8 cellular contexts compared by ENCODE assay signal in genomic region chr1:42456754-42457089, GRCh38. TPM values are rescaled to one million over a fixed set of nuclear protein-coding genes. Genes with fewer than 3 reads are reported as not detected.
A peak's percentile ranks its signal among the peaks of the same experiment; 100 is the strongest.
DNase-seq lines count a peak whose midpoint lies in the region; ATAC-seq and TF ChIP-seq lines count a peak whose summit lies in the region.

No MANE protein-coding gene starts in this region.

- H4K20me1 ChIP-seq in DND-41 (ENCODE audit: insufficient read depth, low read length): no peaks in the 10 kb centered on the region

- 0 to 3% (median 1%) methylated on average over 5 to 23 of the region's 23 CpGs for WGBS in adrenal gland, 4 donors

- intact Hi-C loops in adrenal gland (cut with DNase I) (no loop called here), sciatic nerve (cut with DNase I) (no loop called here)

- H3K9ac ChIP-seq in DND-41 (ENCODE audit: low read depth, low read length): peak overlapping the region; percentile 92

- H3K27ac ChIP-seq in DND-41 (ENCODE audit: low read length) (peak overlapping the region; percentile 93), SJSA1 (peak overlapping the region; percentile 70), adrenal gland (peak overlapping the region; percentile 51 to 94 (median 87))

- no peak for TF ChIP-seq POLR2A in adrenal gland (IDR thresholded peaks at IDR 0.05)

- TF ChIP-seq CTCF in DND-41 (IDR thresholded peaks at IDR 0.05; ENCODE audit: borderline replicate concordance, extremely low read depth, low read length, poor library complexity, severe bottlenecking) (no peak), adrenal gland (IDR thresholded peaks at IDR 0.05) (no peak)

- DNase-seq in DND-41 (peak; percentile 72), HUDEP-2 (lab: John Stamatoyannopoulos, UW; ENCODE audit: unreplicated experiment in 76 of 76) (peak in 48 of 76 experiments; percentile 3 to 79 (median 41)), SJSA1 (ENCODE audit: low read depth in 1 of 2, low spot score in 2 of 2) (peak in 1 of 2 experiments; percentile 56), adrenal gland (peak; percentile 42 to 73 (median 67)), hepatic stellate cell (ENCODE audit: low spot score) (peak; percentile 63), sciatic nerve (ENCODE audit: low spot score) (no peak), epidermal melanocyte (ENCODE audit: insufficient read length, low spot score) (no peak)

- ATAC-seq in DND-41 (ENCODE audit: insufficient read depth, low read depth): peak; percentile 76
- peak; percentile 43 for ATAC-seq in GM21381 (IDR thresholded peaks at IDR 0.05; ENCODE audit: unreplicated experiment)
- peak; percentile 59 for ATAC-seq in sciatic nerve

- H3K9me3 ChIP-seq in DND-41 (ENCODE audit: insufficient read depth, low read length, severe bottlenecking) (no peaks in the 10 kb centered on the region), SJSA1 (replicated peaks) (no peaks in the 10 kb centered on the region), adrenal gland (replicated peaks in 1 of 3) (no peaks in the 10 kb centered on the region)

- H3K79me2 ChIP-seq in DND-41 (ENCODE audit: insufficient read depth, low read length): peaks cover 15% of the 10 kb centered on the region

- H2AFZ ChIP-seq in DND-41 (ENCODE audit: low read depth, low read length): peak overlapping the region; percentile 99

- H3K36me3 ChIP-seq in DND-41 (ENCODE audit: insufficient read depth, low read length): peaks cover 23% of the 10 kb centered on the region
- peaks cover 14% of the 10 kb centered on the region for H3K36me3 ChIP-seq in SJSA1
- peaks cover 0 to 6% of the 10 kb centered on the region in 2 donors for H3K36me3 ChIP-seq in adrenal gland (replicated peaks in 1 of 2)

- peak overlapping the region; percentile 81 for H3K4me2 ChIP-seq in DND-41 (ENCODE audit: insufficient read depth, low read length)

- H3K4me1 ChIP-seq in DND-41 (ENCODE audit: insufficient read depth, low read length) (peaks cover 41% of the 10 kb centered on the region), SJSA1 (replicated peaks) (peaks cover 17% of the 10 kb centered on the region), adrenal gland (replicated peaks in 1 of 2) (peaks cover 10 to 27% of the 10 kb centered on the region in 2 donors)

- H3K27me3 ChIP-seq in DND-41 (ENCODE audit: insufficient read depth, low read length, poor library complexity) (no peaks in the 10 kb centered on the region), SJSA1 (replicated peaks) (no peaks in the 10 kb centered on the region), adrenal gland (no peaks in the 10 kb centered on the region)

- H3K4me3 ChIP-seq in DND-41 (ENCODE audit: low read depth in 1 of 2, low read length in 2 of 2) (peak overlapping the region; percentile 67 to 91), SJSA1 (peak overlapping the region; percentile 82), adrenal gland (peak overlapping the region; percentile 53 to 83 (median 68))

RNA-seq across cellular contexts. Expression of gene PPCS, which starts 0.4 kb away (rescaled TPM):
- total RNA-seq in SJSA1 (2014; rRNA removed; shearing (Covaris generic)): 36.9 and 53.6 TPM in 2 replicates
- total RNA-seq in adrenal gland (100 to 1,000 TPM in 2 of 8 donors, 10 to 100 TPM in 6; 48.7 to 141 (median 88.3) TPM), sciatic nerve (41.3 TPM)
- polyA plus RNA-seq in adrenal gland: 100 to 1,000 TPM in 1 of 3 donors, 10 to 100 TPM in 2; 85.9 to 191 (median 92.7) TPM

RNA-seq across cellular contexts. Expression of gene ZMYND12, which starts 0.9 kb away (rescaled TPM):
- not detected in 2 replicates for total RNA-seq in SJSA1 (2014; rRNA removed; shearing (Covaris generic))
- total RNA-seq in adrenal gland: 10 to 100 TPM in 1 of 8 donors, 1 to 10 TPM in 7; 1.2 to 12.2 (median 4.6) TPM
- polyA plus RNA-seq in adrenal gland: 1 to 10 TPM; 2.7 to 6.1 (median 2.7) TPM
- 1.6 TPM for total RNA-seq in sciatic nerve

RNA-seq across cellular contexts. Expression of gene CCDC30, which starts 6.4 kb away (rescaled TPM):
- total RNA-seq in SJSA1 (2014; rRNA removed; shearing (Covaris generic)): 0.13 TPM in 1 of 2 replicates, not detected in the other
- 1 to 10 TPM; 1.8 to 8.3 (median 5.0) TPM for total RNA-seq in adrenal gland
- 1 to 10 TPM; 2.9 to 3.5 (median 3.4) TPM for polyA plus RNA-seq in adrenal gland
- total RNA-seq in sciatic nerve: 10.9 TPM

Comparison
In these comparisons a context has a peak if more than half of its experiments do, and no peak if none do; other contexts are left out.
1. DNase-seq: peak in DND-41 (single experiment), HUDEP-2 (48 of 76), adrenal gland (7 of 7) and hepatic stellate cell (single experiment); none in sciatic nerve (single experiment) and epidermal melanocyte (single experiment).
2. Peak in every context shown above with its lines, with median percentiles within 50 percentile points of each other: ATAC-seq, H3K27ac ChIP-seq and H3K4me3 ChIP-seq.